Comparison of ENCODE assay signal across 1 cellular context in the genomic region with DNA sequence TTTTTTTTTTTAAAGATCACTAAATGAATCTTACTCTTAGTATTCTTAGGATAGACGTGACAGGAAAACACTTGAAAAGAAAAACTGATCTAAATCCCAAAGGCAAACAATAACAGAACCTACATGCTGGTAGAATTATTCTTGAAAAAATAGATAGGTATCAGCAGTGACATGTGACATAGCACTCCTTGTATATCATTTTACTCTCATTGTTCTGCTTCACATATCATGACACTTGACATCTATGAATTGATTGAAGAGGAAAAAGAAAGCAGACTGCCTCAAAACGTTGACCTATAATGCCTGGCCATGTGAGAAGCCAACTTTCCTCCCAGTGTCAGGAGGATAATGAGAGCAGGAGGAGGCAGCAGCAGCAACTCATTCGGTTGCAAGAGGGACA.
TF ChIP-seq lines count a peak whose summit lies in the region.

No MANE protein-coding gene starts in this region.

TF ChIP-seq in SK-N-SH, 30 proteins besides CTCF, POLR2A, EP300 and RAD21 (continued from another document):
- TF ChIP-seq, protein P1, sequence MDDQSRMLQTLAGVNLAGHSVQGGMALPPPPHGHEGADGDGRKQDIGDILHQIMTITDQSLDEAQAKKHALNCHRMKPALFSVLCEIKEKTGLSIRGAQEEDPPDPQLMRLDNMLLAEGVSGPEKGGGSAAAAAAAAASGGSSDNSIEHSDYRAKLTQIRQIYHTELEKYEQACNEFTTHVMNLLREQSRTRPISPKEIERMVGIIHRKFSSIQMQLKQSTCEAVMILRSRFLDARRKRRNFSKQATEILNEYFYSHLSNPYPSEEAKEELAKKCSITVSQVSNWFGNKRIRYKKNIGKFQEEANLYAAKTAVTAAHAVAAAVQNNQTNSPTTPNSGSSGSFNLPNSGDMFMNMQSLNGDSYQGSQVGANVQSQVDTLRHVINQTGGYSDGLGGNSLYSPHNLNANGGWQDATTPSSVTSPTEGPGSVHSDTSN (IDR thresholded peaks at IDR 0.05), result no peak
- TF ChIP-seq NFIC (IDR thresholded peaks at IDR 0.05; ENCODE audit: borderline replicate concordance) (no peak), GABPA (IDR thresholded peaks at IDR 0.05; ENCODE audit: low read depth) (no peak), POLR2AphosphoS5 (IDR thresholded peaks at IDR 0.05; ENCODE audit: low read depth, low read length) (no peak), ELF1 (IDR thresholded peaks at IDR 0.05) (no peak), EZH2phosphoT487 (IDR thresholded peaks at IDR 0.05; ENCODE audit: borderline replicate concordance, low read depth) (no peak), GATA2 (CRISPR knock-in tag; IDR thresholded peaks at IDR 0.05) (no peak), FOSL2 (IDR thresholded peaks at IDR 0.05; ENCODE audit: borderline replicate concordance, low read depth) (no peak), MEF2A (IDR thresholded peaks at IDR 0.05; ENCODE audit: borderline replicate concordance, low read depth) (no peak), TEAD4 (IDR thresholded peaks at IDR 0.05; ENCODE audit: borderline replicate concordance, insufficient read depth) (no peak)
- TF ChIP-seq, protein P2, sequence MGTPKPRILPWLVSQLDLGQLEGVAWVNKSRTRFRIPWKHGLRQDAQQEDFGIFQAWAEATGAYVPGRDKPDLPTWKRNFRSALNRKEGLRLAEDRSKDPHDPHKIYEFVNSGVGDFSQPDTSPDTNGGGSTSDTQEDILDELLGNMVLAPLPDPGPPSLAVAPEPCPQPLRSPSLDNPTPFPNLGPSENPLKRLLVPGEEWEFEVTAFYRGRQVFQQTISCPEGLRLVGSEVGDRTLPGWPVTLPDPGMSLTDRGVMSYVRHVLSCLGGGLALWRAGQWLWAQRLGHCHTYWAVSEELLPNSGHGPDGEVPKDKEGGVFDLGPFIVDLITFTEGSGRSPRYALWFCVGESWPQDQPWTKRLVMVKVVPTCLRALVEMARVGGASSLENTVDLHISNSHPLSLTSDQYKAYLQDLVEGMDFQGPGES (IDR thresholded peaks at IDR 0.05; ENCODE audit: low read depth, low read length), result no peak
